16 cellular contexts compared by ENCODE assay signal in the genomic region with DNA sequence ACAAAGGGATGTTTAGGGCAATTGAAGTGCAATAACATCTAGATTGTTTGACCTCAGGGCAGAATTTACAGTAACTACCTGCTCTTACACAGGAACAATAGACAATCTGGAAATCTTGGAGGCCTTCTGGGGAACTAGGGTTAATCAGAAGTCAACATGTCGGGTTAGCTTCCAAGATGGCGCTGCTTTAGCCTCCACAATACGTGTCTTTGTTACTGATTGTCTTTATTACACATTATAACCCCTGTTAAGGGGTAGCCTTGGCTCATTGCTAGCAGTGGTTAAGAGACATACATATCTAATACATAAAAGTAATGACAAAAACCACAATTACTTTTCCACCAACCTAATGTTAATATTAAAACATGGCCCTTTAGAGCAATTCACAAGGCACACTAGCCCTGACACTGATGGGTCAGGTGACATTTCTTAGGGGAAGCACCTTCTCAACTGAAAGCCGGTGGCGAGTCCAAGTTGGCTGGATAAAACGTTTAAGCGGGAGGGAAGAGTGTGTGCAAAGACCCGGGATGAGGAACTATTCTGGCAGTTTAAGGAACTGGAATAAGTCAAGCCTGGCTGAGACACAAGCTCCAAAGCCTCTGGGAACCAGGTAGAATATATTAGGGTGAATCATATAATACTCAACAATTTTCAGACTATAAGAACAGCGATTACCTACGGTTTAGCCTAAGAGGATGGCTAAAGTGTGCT.
DNase-seq lines count a peak whose midpoint lies in the region; ATAC-seq, FAIRE-seq and TF ChIP-seq lines count a peak whose summit lies in the region.
"Had no signal": no experiment of that assay in that cellular context is flagged by ENCODE, and none has a peak within 500 bp of the region (broad histone marks: within the 10 kb centered on the region; RNA-seq: fewer than 3 reads in every experiment).

No MANE protein-coding gene starts in this region.

- intact Hi-C loops in GM12878 (cut with micrococcal nuclease; ENCODE audit: unreplicated experiment): loop anchor here (2.0 to 5.0 kb wide), 4 partner anchors 34 to 255 kb away; no protein-coding TSS in a partner anchor

- H3K36me3 Mint-ChIP-seq in activated T-cell treated with anti-CD3 and anti-CD28 coated beads, Interleukin-2, amount 50 U/mL, for 24 hours (ENCODE audit: low read depth): no peaks in the 10 kb centered on the region
- H3K36me3 Mint-ChIP-seq: type B pancreatic cell had no signal

- no peak overlapping the region for H3K4me3 ChIP-seq in GM12878
- H3K4me3 ChIP-seq: smooth muscle cell had no signal

- in situ Hi-C loops in GM12878 (cut with MboI): no loop called here

- no peaks in the 10 kb centered on the region for H3K27me3 ChIP-seq in GM12878 (replicated peaks in 1 of 2; ENCODE audit: control insufficient read depth in 2 of 2, insufficient read depth in 2 of 2, low read length in 1 of 2)

- no peaks in the 10 kb centered on the region for H3K36me3 ChIP-seq in GM12878 (ENCODE audit: control insufficient read depth in 2 of 2, insufficient read depth in 2 of 2, low read length in 1 of 2)

- peaks cover 4% of the 10 kb centered on the region for H3K9me3 Mint-ChIP-seq in activated T-cell treated with anti-CD3 and anti-CD28 coated beads, Interleukin-2, amount 50 U/mL, for 24 hours
- H3K9me3 Mint-ChIP-seq: type B pancreatic cell had no signal

- TF ChIP-seq RAD21 in GM12878 (IDR thresholded peaks at IDR 0.05; ENCODE audit: insufficient read depth, low read depth, low read length): no peak

- H3K4me2 ChIP-seq in GM12878 (ENCODE audit: control insufficient read depth, insufficient read depth): peak overlapping the region; percentile 72
- H3K4me2 ChIP-seq: smooth muscle cell had no signal

- H3K79me2 ChIP-seq in GM12878 (ENCODE audit: control insufficient read depth, insufficient read depth, low read length): no peaks in the 10 kb centered on the region

- no peaks in the 10 kb centered on the region for H4K20me1 ChIP-seq in GM12878 (ENCODE audit: control insufficient read depth, insufficient read depth)

- WGBS in GM12878 (ENCODE audit: insufficient coverage, insufficient replicate concordance, low lambda C conversion rate, missing lambda C conversion rate): 55% methylated on average over 10 of the region's 10 CpGs

- RAD21 ChIA-PET in GM12878 (lab: Charles Lee; ENCODE audit: unreplicated experiment): interaction anchor here (1.0 to 3.3 kb wide), 9 partner anchors 10 to 97 kb away, joined by 3 to 15 read pairs (median 5); no protein-coding TSS in a partner anchor

- no peaks in the 10 kb centered on the region; the same call in none of the 3 replicates for H3K9me3 ChIP-seq in GM12878 (replicated peaks; ENCODE audit: control insufficient read depth, insufficient read depth, low read length)

- no peak for DNase-seq in activated T-cell treated with anti-CD3 and anti-CD28 coated beads, Interleukin-2, amount 50 U/mL, for 24 hours
- DNase-seq in activated T-cell treated with anti-CD3 and anti-CD28 coated beads, Interleukin-2, amount 50 U/mL, for 48 hours: no peak
- DNase-seq in M059J (ENCODE audit: low read depth) (peak; percentile 45), GM12878 (ENCODE audit: low read depth, low spot score) (no peak), urothelium cell line (ENCODE audit: low spot score) (peak; percentile 36), erythroblast (lab: John Stamatoyannopoulos, UW) (no peak), NCI-H1930 (lab: John Stamatoyannopoulos, UW) (no peak)
- DNase-seq: activated CD4-positive, alpha-beta T cell treated with anti-CD3 and anti-CD28 coated beads for 36 hours; activated gamma-delta T cell treated with Interleukin-2 at 50 U/mL for 16 hours; Karpas-422; NCI-H2107 had no signal

- no peak for TF ChIP-seq POLR2A in GM12878 (IDR thresholded peaks at IDR 0.05; ENCODE audit: low read depth, low read length)
- no peak for TF ChIP-seq POLR2A in erythroblast (IDR thresholded peaks at IDR 0.05; ENCODE audit: low read length)

- H3K27ac ChIP-seq in GM12878 (ENCODE audit: control insufficient read depth, insufficient read depth): peak overlapping the region; percentile 69

- CTCF ChIA-PET in GM12878 (lab: Yijun Ruan, JAX): interaction anchor here (1.0 to 1.2 kb wide), 2 partner anchors 10 to 81 kb away, joined by 3 to 4 read pairs; no protein-coding TSS in a partner anchor

- H3K4me3 Mint-ChIP-seq in activated T-cell treated with anti-CD3 and anti-CD28 coated beads, Interleukin-2, amount 50 U/mL, for 24 hours: no peak overlapping the region
- H3K4me3 Mint-ChIP-seq: activated CD4-positive, alpha-beta T cell treated with anti-CD3 and anti-CD28 coated beads for 36 hours; type B pancreatic cell had no signal

- TF ChIP-seq CTCF in GM12878 (IDR thresholded peaks at IDR 0.05 in 2 of 3, conservative IDR thresholded peaks at IDR 0.05 in 1 of 3; ENCODE audit: control insufficient read depth in 2 of 3, extremely low read depth in 1 of 3, insufficient read depth in 1 of 3, low read depth in 3 of 3, low read length in 3 of 3): no peak

- H3K27me3 Mint-ChIP-seq in activated T-cell treated with anti-CD3 and anti-CD28 coated beads, Interleukin-2, amount 50 U/mL, for 24 hours: no peaks in the 10 kb centered on the region
- H3K27me3 Mint-ChIP-seq: activated CD4-positive, alpha-beta T cell treated with anti-CD3 and anti-CD28 coated beads for 36 hours; type B pancreatic cell had no signal

- FAIRE-seq in GM12878 (lab: Jason Lieb, UNC): no peak
- no peak for FAIRE-seq in urothelium cell line (lab: Jason Lieb, UNC)
- FAIRE-seq: bronchial epithelial cell, endothelial cell of umbilical vein had no signal

- no peak for TF ChIP-seq EP300 in GM12878 (IDR thresholded peaks at IDR 0.05; ENCODE audit: borderline replicate concordance in 1 of 2, control insufficient read depth in 1 of 2, low read depth in 2 of 2, low read length in 2 of 2)

- SMC1A ChIA-PET in GM12878 (lab: Charles Lee; ENCODE audit: uncharacterized antibody, unreplicated experiment): interaction anchor here (0.9 to 5.8 kb wide), 16 partner anchors 10 to 175 kb away, joined by 3 to 49 read pairs (median 4); no protein-coding TSS in a partner anchor

- peak overlapping the region; percentile 41 for H2AFZ ChIP-seq in GM12878 (ENCODE audit: control insufficient read depth, low read depth, low read length)

- H3K4me1 Mint-ChIP-seq in activated T-cell treated with anti-CD3 and anti-CD28 coated beads, Interleukin-2, amount 50 U/mL, for 24 hours (ENCODE audit: low read depth): peaks cover 65% of the 10 kb centered on the region

- no TSS peak for BruUV-seq in GM12878 (replicated peaks; lab: Mats Ljungman, UMichigan)

- POLR2A ChIA-PET in GM12878 (lab: Charles Lee): interaction anchor here (1.0 to 1.3 kb wide), 2 partner anchors 33 to 83 kb away, joined by 3 to 6 read pairs; no protein-coding TSS in a partner anchor

- ATAC-seq in GM12878 (peak; percentile 22), HG02852 (IDR thresholded peaks at IDR 0.05; ENCODE audit: unreplicated experiment) (no peak)
- ATAC-seq: activated CD4-positive, alpha-beta T cell treated with anti-CD3 and anti-CD28 coated beads for 36 hours had no signal

- H3K9ac ChIP-seq in GM12878 (ENCODE audit: control insufficient read depth, insufficient read depth, low read length): peak overlapping the region; percentile 47

- H3K4me1 ChIP-seq in GM12878 (ENCODE audit: control insufficient read depth, insufficient read depth, low read length): peaks cover 42% of the 10 kb centered on the region

- peak overlapping the region; percentile 11 for H3K27ac Mint-ChIP-seq in activated T-cell treated with anti-CD3 and anti-CD28 coated beads, Interleukin-2, amount 50 U/mL, for 24 hours
- H3K27ac Mint-ChIP-seq: activated CD4-positive, alpha-beta T cell treated with anti-CD3 and anti-CD28 coated beads for 36 hours; type B pancreatic cell had no signal

TF ChIP-seq in GM12878, 131 proteins besides CTCF, POLR2A, EP300 and RAD21 (continues in another document):
- TF ChIP-seq, protein P1, sequence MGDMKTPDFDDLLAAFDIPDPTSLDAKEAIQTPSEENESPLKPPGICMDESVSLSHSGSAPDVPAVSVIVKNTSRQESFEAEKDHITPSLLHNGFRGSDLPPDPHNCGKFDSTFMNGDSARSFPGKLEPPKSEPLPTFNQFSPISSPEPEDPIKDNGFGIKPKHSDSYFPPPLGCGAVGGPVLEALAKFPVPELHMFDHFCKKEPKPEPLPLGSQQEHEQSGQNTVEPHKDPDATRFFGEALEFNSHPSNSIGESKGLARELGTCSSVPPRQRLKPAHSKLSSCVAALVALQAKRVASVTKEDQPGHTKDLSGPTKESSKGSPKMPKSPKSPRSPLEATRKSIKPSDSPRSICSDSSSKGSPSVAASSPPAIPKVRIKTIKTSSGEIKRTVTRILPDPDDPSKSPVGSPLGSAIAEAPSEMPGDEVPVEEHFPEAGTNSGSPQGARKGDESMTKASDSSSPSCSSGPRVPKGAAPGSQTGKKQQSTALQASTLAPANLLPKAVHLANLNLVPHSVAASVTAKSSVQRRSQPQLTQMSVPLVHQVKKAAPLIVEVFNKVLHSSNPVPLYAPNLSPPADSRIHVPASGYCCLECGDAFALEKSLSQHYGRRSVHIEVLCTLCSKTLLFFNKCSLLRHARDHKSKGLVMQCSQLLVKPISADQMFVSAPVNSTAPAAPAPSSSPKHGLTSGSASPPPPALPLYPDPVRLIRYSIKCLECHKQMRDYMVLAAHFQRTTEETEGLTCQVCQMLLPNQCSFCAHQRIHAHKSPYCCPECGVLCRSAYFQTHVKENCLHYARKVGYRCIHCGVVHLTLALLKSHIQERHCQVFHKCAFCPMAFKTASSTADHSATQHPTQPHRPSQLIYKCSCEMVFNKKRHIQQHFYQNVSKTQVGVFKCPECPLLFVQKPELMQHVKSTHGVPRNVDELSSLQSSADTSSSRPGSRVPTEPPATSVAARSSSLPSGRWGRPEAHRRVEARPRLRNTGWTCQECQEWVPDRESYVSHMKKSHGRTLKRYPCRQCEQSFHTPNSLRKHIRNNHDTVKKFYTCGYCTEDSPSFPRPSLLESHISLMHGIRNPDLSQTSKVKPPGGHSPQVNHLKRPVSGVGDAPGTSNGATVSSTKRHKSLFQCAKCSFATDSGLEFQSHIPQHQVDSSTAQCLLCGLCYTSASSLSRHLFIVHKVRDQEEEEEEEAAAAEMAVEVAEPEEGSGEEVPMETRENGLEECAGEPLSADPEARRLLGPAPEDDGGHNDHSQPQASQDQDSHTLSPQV (IDR thresholded peaks at IDR 0.05): peak; percentile 84
- peak; percentile 85 for TF ChIP-seq RAD51 (IDR thresholded peaks at IDR 0.05)
- TF ChIP-seq, protein P2, sequence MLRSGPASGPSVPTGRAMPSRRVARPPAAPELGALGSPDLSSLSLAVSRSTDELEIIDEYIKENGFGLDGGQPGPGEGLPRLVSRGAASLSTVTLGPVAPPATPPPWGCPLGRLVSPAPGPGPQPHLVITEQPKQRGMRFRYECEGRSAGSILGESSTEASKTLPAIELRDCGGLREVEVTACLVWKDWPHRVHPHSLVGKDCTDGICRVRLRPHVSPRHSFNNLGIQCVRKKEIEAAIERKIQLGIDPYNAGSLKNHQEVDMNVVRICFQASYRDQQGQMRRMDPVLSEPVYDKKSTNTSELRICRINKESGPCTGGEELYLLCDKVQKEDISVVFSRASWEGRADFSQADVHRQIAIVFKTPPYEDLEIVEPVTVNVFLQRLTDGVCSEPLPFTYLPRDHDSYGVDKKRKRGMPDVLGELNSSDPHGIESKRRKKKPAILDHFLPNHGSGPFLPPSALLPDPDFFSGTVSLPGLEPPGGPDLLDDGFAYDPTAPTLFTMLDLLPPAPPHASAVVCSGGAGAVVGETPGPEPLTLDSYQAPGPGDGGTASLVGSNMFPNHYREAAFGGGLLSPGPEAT (IDR thresholded peaks at IDR 0.05; ENCODE audit: low read depth): 0 out of 2 replicates have a peak, but pooled peaks have one; percentile 23

Comparison
In these comparisons a context has a peak if more than half of its experiments do, and no peak if none do; other contexts are left out.
1. DNase-seq: peak in M059J (single experiment) and urothelium cell line (single experiment); none in activated T-cell treated with anti-CD3 and anti-CD28 coated beads, Interleukin-2, amount 50 U/mL, for 24 hours (single experiment), activated T-cell treated with anti-CD3 and anti-CD28 coated beads, Interleukin-2, amount 50 U/mL, for 48 hours (0 of 2), GM12878 (single experiment), erythroblast (0 of 2) and NCI-H1930 (0 of 2).